10 cellular contexts compared by ENCODE assay signal in the genomic region with DNA sequence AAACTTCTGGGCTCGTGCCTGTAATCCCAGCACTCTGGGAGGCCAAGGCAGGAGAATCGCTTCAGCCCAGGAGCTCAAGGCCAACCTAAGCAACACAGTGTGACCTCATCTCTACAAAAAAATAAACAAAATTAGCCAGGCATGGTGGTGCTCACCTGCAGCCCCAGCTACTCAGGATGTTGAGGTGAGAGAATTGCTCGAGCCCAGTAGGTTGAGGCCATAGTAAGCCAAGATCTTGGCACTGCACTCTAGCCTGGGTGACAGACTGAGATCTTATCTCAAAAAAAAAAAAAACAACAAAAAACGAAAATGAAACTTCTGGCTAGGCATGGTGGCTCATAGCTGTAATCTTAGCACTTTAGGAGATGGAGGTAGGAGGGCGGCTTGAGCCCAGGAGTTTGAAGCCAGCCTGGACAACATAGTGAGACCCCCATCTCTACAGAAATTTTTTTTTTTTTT. TPM values are rescaled to one million over a fixed set of nuclear protein-coding genes. Genes with fewer than 3 reads are reported as not detected.
A peak's percentile ranks its signal among the peaks of the same experiment; 100 is the strongest.
DNase-seq lines count a peak whose midpoint lies in the region; ATAC-seq and TF ChIP-seq lines count a peak whose summit lies in the region.
"Had no signal": no experiment of that assay in that cellular context is flagged by ENCODE, and none has a peak within 500 bp of the region (broad histone marks: within the 10 kb centered on the region; RNA-seq: fewer than 3 reads in every experiment).

No MANE protein-coding gene starts in this region.

- TF ChIP-seq EP300 in SK-N-SH (IDR thresholded peaks at IDR 0.05; ENCODE audit: borderline replicate concordance in 1 of 2, low read depth in 1 of 2, low read length in 1 of 2): no peak

- TF ChIP-seq RAD21 in SK-N-SH (IDR thresholded peaks at IDR 0.05; ENCODE audit: low read length): no peak

- H3K4me3 Mint-ChIP-seq in CD4-positive, alpha-beta memory T cell: peak overlapping the region; percentile 46 to 81 (median 70)
- peak overlapping the region; percentile 22 for H3K4me3 Mint-ChIP-seq in activated CD4-positive, alpha-beta T cell treated with anti-CD3 and anti-CD28 coated beads, Interleukin-2, amount 10 ng/mL, durations not matched to agents 24 days and 14 days
- H3K4me3 Mint-ChIP-seq in effector memory CD8-positive, alpha-beta T cell: peak overlapping the region; percentile 52 to 69
- no peak overlapping the region for H3K4me3 Mint-ChIP-seq in HFFc6
- H3K4me3 Mint-ChIP-seq: IgD-negative memory B cell had no signal

- CTCF ChIA-PET in CD4-positive, alpha-beta memory T cell (lab: Charles Lee; ENCODE audit: partially characterized antibody): interaction anchor here (0.7 to 4.4 kb wide), 9 partner anchors 10 to 187 kb away, joined by 3 to 36 read pairs (median 3); a partner anchor contains a TSS
- CTCF ChIA-PET in SK-N-SH (lab: Yijun Ruan, JAX): interaction anchor here (1.6 kb wide), 1 partner anchor 135 kb away, joined by 5 read pairs; no protein-coding TSS in a partner anchor

- no peak overlapping the region for H2AFZ ChIP-seq in SK-N-SH (ENCODE audit: low read depth)

- peak overlapping the region; percentile 86 to 94 (median 92) for H3K27ac Mint-ChIP-seq in CD4-positive, alpha-beta memory T cell
- H3K27ac Mint-ChIP-seq in activated CD4-positive, alpha-beta T cell treated with anti-CD3 and anti-CD28 coated beads, Interleukin-2, amount 10 ng/mL, durations not matched to agents 24 days and 14 days: peak overlapping the region; percentile 70
- peak overlapping the region; percentile 96 to 97 for H3K27ac Mint-ChIP-seq in effector memory CD8-positive, alpha-beta T cell
- no peak overlapping the region for H3K27ac Mint-ChIP-seq in HFFc6

- no peaks in the 10 kb centered on the region for H3K9me2 ChIP-seq in SK-N-SH

- H4K20me1 ChIP-seq in SK-N-SH (ENCODE audit: insufficient read depth): no peaks in the 10 kb centered on the region

- WGBS in SK-N-SH (ENCODE audit: low lambda C conversion rate): 82% methylated on average over 5 of the region's 5 CpGs

- ATAC-seq in HG02852 (IDR thresholded peaks at IDR 0.05; ENCODE audit: unreplicated experiment) (peak; percentile 73), HG03439 (IDR thresholded peaks at IDR 0.05; ENCODE audit: unreplicated experiment) (no peak)
- peak; percentile 100 for ATAC-seq in effector memory CD8-positive, alpha-beta T cell (replicated peaks)

- H3K9ac ChIP-seq in SK-N-SH: no peak overlapping the region

- peaks cover 22% of the 10 kb centered on the region for H3K4me1 ChIP-seq in CD4-positive, alpha-beta memory T cell (ENCODE audit: insufficient read depth, low read length)
- H3K4me1 ChIP-seq in SK-N-SH (ENCODE audit: control insufficient read depth in 1 of 2, insufficient read depth in 2 of 2, low read depth in 1 of 2, low read length in 1 of 2): no peaks in the 10 kb centered on the region

- no peaks in the 10 kb centered on the region for H3K36me3 ChIP-seq in CD4-positive, alpha-beta memory T cell (ENCODE audit: insufficient read depth, low read length)
- H3K36me3 ChIP-seq in SK-N-SH (replicated peaks in 1 of 2; ENCODE audit: control insufficient read depth in 1 of 2, insufficient read depth in 2 of 2, low read length in 1 of 2): no peaks in the 10 kb centered on the region

- no peak for TF ChIP-seq CTCF in HFFc6 (IDR thresholded peaks at IDR 0.05)
- no peak for TF ChIP-seq CTCF in SK-N-SH (IDR thresholded peaks at IDR 0.05)

- peak; percentile 73 to 87 (median 83) for DNase-seq in CD4-positive, alpha-beta memory T cell
- peak; percentile 88 for DNase-seq in activated CD4-positive, alpha-beta T cell treated with anti-CD3 and anti-CD28 coated beads, Interleukin-2, amount 10 ng/mL, durations not matched to agents 24 days and 14 days
- DNase-seq in effector memory CD8-positive, alpha-beta T cell: peak; percentile 55 to 67 (median 64)
- DNase-seq in nucleus accumbens (lab: John Stamatoyannopoulos, UW) (no peak), HFFc6 (no peak), SK-N-SH (no peak)

- peak overlapping the region; percentile 48 for H3K27ac ChIP-seq in CD4-positive, alpha-beta memory T cell (ENCODE audit: low read depth, low read length)
- H3K27ac ChIP-seq in SK-N-SH (ENCODE audit: low read depth in 2 of 2, low read length in 1 of 2): no peak overlapping the region
- H3K27ac ChIP-seq: SK-N-MC had no signal

- H3K4me1 Mint-ChIP-seq in CD4-positive, alpha-beta memory T cell: peaks cover 20 to 46% (median 29%) of the 10 kb centered on the region in 4 donors
- peaks cover 21% of the 10 kb centered on the region for H3K4me1 Mint-ChIP-seq in activated CD4-positive, alpha-beta T cell treated with anti-CD3 and anti-CD28 coated beads, Interleukin-2, amount 10 ng/mL, durations not matched to agents 24 days and 14 days
- peaks cover 10 to 14% of the 10 kb centered on the region in 2 donors for H3K4me1 Mint-ChIP-seq in effector memory CD8-positive, alpha-beta T cell (ENCODE audit: low read depth in 2 of 2)
- no peaks in the 10 kb centered on the region for H3K4me1 Mint-ChIP-seq in HFFc6 (ENCODE audit: low read depth)

- H3K9me3 Mint-ChIP-seq in CD4-positive, alpha-beta memory T cell: peaks cover 0 to 1% (median 0%) of the 10 kb centered on the region in 8 donors
- H3K9me3 Mint-ChIP-seq in activated CD4-positive, alpha-beta T cell treated with anti-CD3 and anti-CD28 coated beads, Interleukin-2, amount 10 ng/mL, durations not matched to agents 24 days and 14 days: peaks cover 4% of the 10 kb centered on the region
- no peaks in the 10 kb centered on the region for H3K9me3 Mint-ChIP-seq in effector memory CD8-positive, alpha-beta T cell
- no peaks in the 10 kb centered on the region for H3K9me3 Mint-ChIP-seq in HFFc6
- H3K9me3 Mint-ChIP-seq: IgD-negative memory B cell had no signal

- H3K27me3 Mint-ChIP-seq in CD4-positive, alpha-beta memory T cell: no peaks in the 10 kb centered on the region
- H3K27me3 Mint-ChIP-seq in activated CD4-positive, alpha-beta T cell treated with anti-CD3 and anti-CD28 coated beads, Interleukin-2, amount 10 ng/mL, durations not matched to agents 24 days and 14 days: no peaks in the 10 kb centered on the region
- no peaks in the 10 kb centered on the region for H3K27me3 Mint-ChIP-seq in effector memory CD8-positive, alpha-beta T cell
- no peaks in the 10 kb centered on the region for H3K27me3 Mint-ChIP-seq in HFFc6 (ENCODE audit: insufficient read depth)
- H3K27me3 Mint-ChIP-seq: IgD-negative memory B cell had no signal

- H3K27me3 ChIP-seq in CD4-positive, alpha-beta memory T cell (ENCODE audit: insufficient read depth, low read length): no peaks in the 10 kb centered on the region
- no peaks in the 10 kb centered on the region for H3K27me3 ChIP-seq in SK-N-SH (ENCODE audit: insufficient read depth)

- H3K79me2 ChIP-seq in SK-N-SH (ENCODE audit: insufficient read depth): no peaks in the 10 kb centered on the region

- POLR2A ChIA-PET in CD4-positive, alpha-beta memory T cell (lab: Charles Lee; ENCODE audit: partially characterized antibody): interaction anchor here (0.6 to 2.7 kb wide), 10 partner anchors 8 to 173 kb away, joined by 3 to 19 read pairs (median 4); a partner anchor contains a TSS
- POLR2A ChIA-PET in SK-N-SH (lab: Yijun Ruan, JAX): no interaction called here

- H3K9me3 ChIP-seq in CD4-positive, alpha-beta memory T cell (ENCODE audit: control insufficient read depth in 1 of 2, low read length in 2 of 2): no peaks in the 10 kb centered on the region
- no peaks in the 10 kb centered on the region for H3K9me3 ChIP-seq in SK-N-SH

- peaks cover 8 to 21% of the 10 kb centered on the region in 2 donors for H3K36me3 Mint-ChIP-seq in CD4-positive, alpha-beta memory T cell
- H3K36me3 Mint-ChIP-seq in activated CD4-positive, alpha-beta T cell treated with anti-CD3 and anti-CD28 coated beads, Interleukin-2, amount 10 ng/mL, durations not matched to agents 24 days and 14 days (ENCODE audit: low read depth): peaks cover 7% of the 10 kb centered on the region
- H3K36me3 Mint-ChIP-seq in effector memory CD8-positive, alpha-beta T cell (ENCODE audit: insufficient read depth): peaks cover 9% of the 10 kb centered on the region
- peaks cover 20% of the 10 kb centered on the region for H3K36me3 Mint-ChIP-seq in HFFc6 (ENCODE audit: low read depth)

- peak overlapping the region in 1 of 2 donors; percentile 22 for H3K4me3 ChIP-seq in CD4-positive, alpha-beta memory T cell (ENCODE audit: low read length in 2 of 2)
- no peak overlapping the region for H3K4me3 ChIP-seq in SK-N-SH (ENCODE audit: low read depth in 2 of 2, low read length in 1 of 2)
- H3K4me3 ChIP-seq: SK-N-MC had no signal

- peaks cover 2% of the 10 kb centered on the region for H3F3A ChIP-seq in SK-N-SH (replicated peaks; ENCODE audit: insufficient read depth)

- intact Hi-C loops in CD4-positive, alpha-beta memory T cell (cut with micrococcal nuclease): loop anchor here (1.0 to 2.0 kb wide), 3 partner anchors 34 to 134 kb away; a partner anchor contains a TSS
- intact Hi-C loops in activated CD4-positive, alpha-beta T cell treated with anti-CD3 and anti-CD28 coated beads, Interleukin-2, amount 10 ng/mL, durations not matched to agents 24 days and 14 days (cut with micrococcal nuclease): loop anchor here (2.0 kb wide), 1 partner anchor 52 kb away; no protein-coding TSS in a partner anchor

- no peak overlapping the region for H3K4me2 ChIP-seq in SK-N-SH

TF ChIP-seq in SK-N-SH, 30 proteins besides CTCF, POLR2A, EP300 and RAD21 (continues in another document):
- TF ChIP-seq TAF1 (IDR thresholded peaks at IDR 0.05; ENCODE audit: borderline replicate concordance, low read depth, low read length) (no peak), NRF1 (IDR thresholded peaks at IDR 0.05; ENCODE audit: low read depth, low read length) (no peak), RCOR1 (IDR thresholded peaks at IDR 0.05; ENCODE audit: low read length) (no peak)
- TF ChIP-seq, protein P1, sequence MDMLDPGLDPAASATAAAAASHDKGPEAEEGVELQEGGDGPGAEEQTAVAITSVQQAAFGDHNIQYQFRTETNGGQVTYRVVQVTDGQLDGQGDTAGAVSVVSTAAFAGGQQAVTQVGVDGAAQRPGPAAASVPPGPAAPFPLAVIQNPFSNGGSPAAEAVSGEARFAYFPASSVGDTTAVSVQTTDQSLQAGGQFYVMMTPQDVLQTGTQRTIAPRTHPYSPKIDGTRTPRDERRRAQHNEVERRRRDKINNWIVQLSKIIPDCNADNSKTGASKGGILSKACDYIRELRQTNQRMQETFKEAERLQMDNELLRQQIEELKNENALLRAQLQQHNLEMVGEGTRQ (IDR thresholded peaks at IDR 0.05; ENCODE audit: borderline replicate concordance, low read depth, low read length): no peak

RNA-seq across cellular contexts. Expression of a gene that starts 53.7 kb away (rescaled TPM):
- total RNA-seq in CD4-positive, alpha-beta memory T cell: 10 to 100 TPM; 44.8 to 52.1 TPM
- polyA plus RNA-seq in CD4-positive, alpha-beta memory T cell: 10 to 100 TPM; 14.4 to 23.9 TPM
- total RNA-seq in activated CD4-positive, alpha-beta T cell treated with anti-CD3 and anti-CD28 coated beads, Interleukin-2, amount 10 ng/mL, durations not matched to agents 24 days and 14 days: 17.6 and 18.1 TPM in 2 replicates
- total RNA-seq in HFFc6 (2021; fragmentation: NEBNext Ultra II Directional; extraction: Animal tissue kit (Norgen Biotek cat#: 25700)): 10 to 100 TPM; 12.6 to 18.3 (median 15.8) TPM
- 6.8 and 6.9 TPM in 2 replicates for polyA plus RNA-seq in SK-N-SH (2012; rRNA removed)
- 9.7 and 10.6 TPM in 2 replicates for polyA plus RNA-seq in SK-N-SH (2012; cell fraction: cytosol; rRNA removed)
- polyA plus RNA-seq in SK-N-SH (2012; cell fraction: nucleus; rRNA removed): 5.0 and 6.5 TPM in 2 replicates

Comparison
In these comparisons a context has a peak if more than half of its experiments do, and no peak if none do; other contexts are left out.
1. DNase-seq: peak in CD4-positive, alpha-beta memory T cell (5 of 5), activated CD4-positive, alpha-beta T cell treated with anti-CD3 and anti-CD28 coated beads, Interleukin-2, amount 10 ng/mL, durations not matched to agents 24 days and 14 days (single experiment) and effector memory CD8-positive, alpha-beta T cell (3 of 3); none in nucleus accumbens (0 of 56), HFFc6 (single experiment) and SK-N-SH (single experiment).